In the genomic region with DNA sequence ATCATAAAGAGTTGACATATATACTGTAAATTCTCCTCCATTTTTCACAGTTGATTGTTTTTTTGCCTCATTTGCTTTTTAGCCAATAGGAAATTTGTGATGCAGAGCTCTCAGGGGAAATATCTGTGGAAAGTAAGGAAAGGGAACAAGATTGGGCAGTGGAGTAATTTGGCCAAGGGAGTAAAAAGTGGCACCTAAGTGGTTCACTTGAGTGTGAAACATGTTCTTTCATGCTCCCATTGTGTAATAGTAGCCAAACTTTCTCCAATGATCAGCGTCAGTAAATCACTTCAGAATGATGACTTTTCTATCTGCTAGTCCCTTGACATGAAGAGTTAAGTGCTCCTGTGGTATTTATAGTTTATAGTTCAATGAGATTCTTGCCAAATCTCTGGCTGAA, we compare ENCODE assay signal across 1 cellular context.
TF ChIP-seq lines count a peak whose summit lies in the region.

No MANE protein-coding gene starts in this region.

TF ChIP-seq in GM23338, 12 proteins besides CTCF, POLR2A, EP300 and RAD21 (continued from another document):
- TF ChIP-seq, protein P1, sequence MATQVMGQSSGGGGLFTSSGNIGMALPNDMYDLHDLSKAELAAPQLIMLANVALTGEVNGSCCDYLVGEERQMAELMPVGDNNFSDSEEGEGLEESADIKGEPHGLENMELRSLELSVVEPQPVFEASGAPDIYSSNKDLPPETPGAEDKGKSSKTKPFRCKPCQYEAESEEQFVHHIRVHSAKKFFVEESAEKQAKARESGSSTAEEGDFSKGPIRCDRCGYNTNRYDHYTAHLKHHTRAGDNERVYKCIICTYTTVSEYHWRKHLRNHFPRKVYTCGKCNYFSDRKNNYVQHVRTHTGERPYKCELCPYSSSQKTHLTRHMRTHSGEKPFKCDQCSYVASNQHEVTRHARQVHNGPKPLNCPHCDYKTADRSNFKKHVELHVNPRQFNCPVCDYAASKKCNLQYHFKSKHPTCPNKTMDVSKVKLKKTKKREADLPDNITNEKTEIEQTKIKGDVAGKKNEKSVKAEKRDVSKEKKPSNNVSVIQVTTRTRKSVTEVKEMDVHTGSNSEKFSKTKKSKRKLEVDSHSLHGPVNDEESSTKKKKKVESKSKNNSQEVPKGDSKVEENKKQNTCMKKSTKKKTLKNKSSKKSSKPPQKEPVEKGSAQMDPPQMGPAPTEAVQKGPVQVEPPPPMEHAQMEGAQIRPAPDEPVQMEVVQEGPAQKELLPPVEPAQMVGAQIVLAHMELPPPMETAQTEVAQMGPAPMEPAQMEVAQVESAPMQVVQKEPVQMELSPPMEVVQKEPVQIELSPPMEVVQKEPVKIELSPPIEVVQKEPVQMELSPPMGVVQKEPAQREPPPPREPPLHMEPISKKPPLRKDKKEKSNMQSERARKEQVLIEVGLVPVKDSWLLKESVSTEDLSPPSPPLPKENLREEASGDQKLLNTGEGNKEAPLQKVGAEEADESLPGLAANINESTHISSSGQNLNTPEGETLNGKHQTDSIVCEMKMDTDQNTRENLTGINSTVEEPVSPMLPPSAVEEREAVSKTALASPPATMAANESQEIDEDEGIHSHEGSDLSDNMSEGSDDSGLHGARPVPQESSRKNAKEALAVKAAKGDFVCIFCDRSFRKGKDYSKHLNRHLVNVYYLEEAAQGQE (IDR thresholded peaks at IDR 0.05; ENCODE audit: unreplicated experiment): no peak
- TF ChIP-seq JUNB (IDR thresholded peaks at IDR 0.05; ENCODE audit: unreplicated experiment) (no peak), ZNF331 (CRISPR knock-in tag; IDR thresholded peaks at IDR 0.05; ENCODE audit: low read depth) (no peak), EZH2 (IDR thresholded peaks at IDR 0.05; ENCODE audit: low read depth, unreplicated experiment) (no peak), STAT1 (IDR thresholded peaks at IDR 0.05; ENCODE audit: unreplicated experiment) (no peak), ZNF114 (CRISPR knock-in tag; IDR thresholded peaks at IDR 0.05) (no peak)
- TF ChIP-seq, protein P2, sequence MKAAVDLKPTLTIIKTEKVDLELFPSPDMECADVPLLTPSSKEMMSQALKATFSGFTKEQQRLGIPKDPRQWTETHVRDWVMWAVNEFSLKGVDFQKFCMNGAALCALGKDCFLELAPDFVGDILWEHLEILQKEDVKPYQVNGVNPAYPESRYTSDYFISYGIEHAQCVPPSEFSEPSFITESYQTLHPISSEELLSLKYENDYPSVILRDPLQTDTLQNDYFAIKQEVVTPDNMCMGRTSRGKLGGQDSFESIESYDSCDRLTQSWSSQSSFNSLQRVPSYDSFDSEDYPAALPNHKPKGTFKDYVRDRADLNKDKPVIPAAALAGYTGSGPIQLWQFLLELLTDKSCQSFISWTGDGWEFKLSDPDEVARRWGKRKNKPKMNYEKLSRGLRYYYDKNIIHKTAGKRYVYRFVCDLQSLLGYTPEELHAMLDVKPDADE (IDR thresholded peaks at IDR 0.05): no peak
